ENCODE assay signal across 14 cellular contexts in genomic region chr14:24079521-24080141, GRCh38. TPM values are rescaled to one million over a fixed set of nuclear protein-coding genes. Genes with fewer than 3 reads are reported as not detected.
A peak's percentile ranks its signal among the peaks of the same experiment; 100 is the strongest.
DNase-seq lines count a peak whose midpoint lies in the region; ATAC-seq and TF ChIP-seq lines count a peak whose summit lies in the region.
"Had no signal": no experiment of that assay in that cellular context is flagged by ENCODE, and none has a peak within 500 bp of the region (broad histone marks: within the 10 kb centered on the region; RNA-seq: fewer than 3 reads in every experiment).

No MANE protein-coding gene starts in this region.

- H3K36me3 Mint-ChIP-seq in activated CD4-positive, alpha-beta T cell treated with anti-CD3 and anti-CD28 coated beads for 36 hours (ENCODE audit: low read depth), result no peaks in the 10 kb centered on the region
- H3K36me3 Mint-ChIP-seq: activated CD8-positive, alpha-beta memory T cell treated with anti-CD3 and anti-CD28 coated beads, Interleukin-2, amount 10 ng/mL, durations not matched to agents 7 days and 5 days had no signal

- no peaks in the 10 kb centered on the region for H3K9me3 Mint-ChIP-seq in activated CD4-positive, alpha-beta T cell treated with anti-CD3 and anti-CD28 coated beads for 36 hours (ENCODE audit: low read depth)

- H3K36me3 ChIP-seq in testis (ENCODE audit: low read depth, missing control alignments), result no peaks in the 10 kb centered on the region
- H3K36me3 ChIP-seq: uterus had no signal

- no peak for DNase-seq in activated CD4-positive, alpha-beta T cell treated with anti-CD3 and anti-CD28 coated beads for 36 hours
- DNase-seq in activated CD4-positive, alpha-beta T cell treated with anti-CD3 and anti-CD28 coated beads for 48 hours, result no peak
- peak; percentile 100 for DNase-seq in NCI-H524 (lab: John Stamatoyannopoulos, UW)
- peak in 5 of 10 donors; percentile 20 to 83 (median 49) for DNase-seq in dorsolateral prefrontal cortex
- DNase-seq in testis, result no peak
- DNase-seq: activated CD8-positive, alpha-beta memory T cell treated with anti-CD3 and anti-CD28 coated beads, Interleukin-2, amount 10 ng/mL, durations not matched to agents 7 days and 5 days; left colon; Right ventricle myocardium superior; uterus had no signal

- H3K4me3 ChIP-seq in dorsolateral prefrontal cortex, result no peak overlapping the region
- no peak overlapping the region for H3K4me3 ChIP-seq in testis
- H3K4me3 ChIP-seq: body of pancreas, uterus had no signal

- peaks cover 20% of the 10 kb centered on the region for H3K4me1 Mint-ChIP-seq in activated CD4-positive, alpha-beta T cell treated with anti-CD3 and anti-CD28 coated beads for 36 hours

- H3K4me3 Mint-ChIP-seq in activated CD4-positive, alpha-beta T cell treated with anti-CD3 and anti-CD28 coated beads for 36 hours, result peak overlapping the region; percentile 68

- CTCF ChIA-PET in activated CD4-positive, alpha-beta T cell treated with anti-CD3 and anti-CD28 coated beads for 36 hours (lab: Charles Lee), result interaction anchor here (0.6 to 4.2 kb wide), 7 partner anchors 13 to 162 kb away, joined by 3 to 83 read pairs (median 5); partner anchors contain the start of gene PCK2

- no peaks in the 10 kb centered on the region for H3K27me3 Mint-ChIP-seq in activated CD4-positive, alpha-beta T cell treated with anti-CD3 and anti-CD28 coated beads for 36 hours
- H3K27me3 Mint-ChIP-seq: activated CD8-positive, alpha-beta memory T cell treated with anti-CD3 and anti-CD28 coated beads, Interleukin-2, amount 10 ng/mL, durations not matched to agents 7 days and 5 days had no signal

- TF ChIP-seq POLR2A in testis (IDR thresholded peaks at IDR 0.05), result no peak

- POLR2A ChIA-PET in activated CD4-positive, alpha-beta T cell treated with anti-CD3 and anti-CD28 coated beads for 36 hours (lab: Charles Lee), result interaction anchor here (0.6 to 2.3 kb wide), 3 partner anchors 8 to 21 kb away, joined by 3 to 12 read pairs (median 8); partner anchors contain the start of genes CPNE6 and PCK2

- 89% methylated on average over 8 of the region's 8 CpGs for WGBS in testis, 2 donors

- no peak for TF ChIP-seq CTCF in dorsolateral prefrontal cortex (IDR thresholded peaks at IDR 0.05 in 54 of 56, conservative IDR thresholded peaks at IDR 0.05 in 2 of 56; ENCODE audit: low read depth in 1 of 56, partially characterized antibody in 56 of 56)
- no peak for TF ChIP-seq CTCF in testis (IDR thresholded peaks at IDR 0.05)

- peak overlapping the region; percentile 12 for H3K27ac Mint-ChIP-seq in activated CD4-positive, alpha-beta T cell treated with anti-CD3 and anti-CD28 coated beads for 36 hours
- H3K27ac Mint-ChIP-seq: activated CD8-positive, alpha-beta memory T cell treated with anti-CD3 and anti-CD28 coated beads, Interleukin-2, amount 10 ng/mL, durations not matched to agents 7 days and 5 days had no signal

- intact Hi-C loops in activated CD4-positive, alpha-beta T cell treated with anti-CD3 and anti-CD28 coated beads for 36 hours (cut with DNase I, micrococcal nuclease), result no loop called here
- intact Hi-C loops in dorsolateral prefrontal cortex (cut with DNase I), result no loop called here
- intact Hi-C loops in testis (cut with DNase I; ENCODE audit: low total_unique reads), result no loop called here

- ATAC-seq in activated CD4-positive, alpha-beta T cell treated with anti-CD3 and anti-CD28 coated beads for 36 hours, result no peak
- no peak for ATAC-seq in GM21723 (IDR thresholded peaks at IDR 0.05; ENCODE audit: unreplicated experiment)
- ATAC-seq in GM18907 (IDR thresholded peaks at IDR 0.05; ENCODE audit: unreplicated experiment), result no peak
- ATAC-seq: activated CD8-positive, alpha-beta memory T cell treated with anti-CD3 and anti-CD28 coated beads, Interleukin-2, amount 10 ng/mL, durations not matched to agents 7 days and 5 days; body of pancreas; left colon had no signal

- H3K27ac ChIP-seq in dorsolateral prefrontal cortex, result peak overlapping the region in 46 of 59 donors; percentile 6 to 97 (median 78)
- peak overlapping the region; percentile 30 for H3K27ac ChIP-seq in temporal lobe (ENCODE audit: low read depth, low read length)
- no peak overlapping the region for H3K27ac ChIP-seq in testis
- H3K27ac ChIP-seq: uterus had no signal

- H3K9me3 ChIP-seq in testis, result no peaks in the 10 kb centered on the region
- H3K9me3 ChIP-seq: body of pancreas, uterus had no signal

- H3K27me3 ChIP-seq in dorsolateral prefrontal cortex, result no peaks in the 10 kb centered on the region
- H3K27me3 ChIP-seq in testis, result no peaks in the 10 kb centered on the region
- H3K27me3 ChIP-seq: body of pancreas, uterus had no signal

- peaks cover 4% of the 10 kb centered on the region for H3K4me1 ChIP-seq in testis
- H3K4me1 ChIP-seq: uterus had no signal

RNA-seq across cellular contexts. Expression of gene CPNE6, which starts 8.3 kb away (rescaled TPM):
- not detected for total RNA-seq in activated CD4-positive, alpha-beta T cell treated with anti-CD3 and anti-CD28 coated beads for 36 hours
- total RNA-seq in dorsolateral prefrontal cortex (100 to 1,000 TPM in 5 of 120 experiments, 10 to 100 TPM in 115; 35.8 to 117 (median 63.9) TPM), temporal lobe (46.2 TPM), testis (under 1 TPM; 0.12 to 0.71 TPM)
- 5.7 TPM for polyA plus RNA-seq in testis (ENCODE audit: insufficient read depth, low read depth, low replicate concordance)
- total RNA-seq: body of pancreas, pulmonary artery endothelial cell, Right ventricle myocardium superior had no signal

RNA-seq across cellular contexts. Expression of gene PCK2, which starts 14.5 kb away (rescaled TPM):
- 100 to 1,000 TPM; 101 to 115 TPM for total RNA-seq in activated CD4-positive, alpha-beta T cell treated with anti-CD3 and anti-CD28 coated beads for 36 hours
- 10 to 100 TPM in 7 of 120 experiments, 1 to 10 TPM in 113; 2.6 to 11.6 (median 6.5) TPM for total RNA-seq in dorsolateral prefrontal cortex
- 0.49 TPM for total RNA-seq in temporal lobe
- total RNA-seq in testis, result 10 to 100 TPM; 20.7 to 30.6 TPM
- polyA plus RNA-seq in testis (ENCODE audit: insufficient read depth, low read depth, low replicate concordance), result 43.6 TPM

RNA-seq across cellular contexts. Expression of gene CARMIL3, which starts 27.8 kb away (rescaled TPM):
- total RNA-seq in activated CD4-positive, alpha-beta T cell treated with anti-CD3 and anti-CD28 coated beads for 36 hours, result under 1 TPM; 0.74 to 0.91 TPM
- total RNA-seq in dorsolateral prefrontal cortex (10 to 100 TPM in 74 of 120 experiments, 1 to 10 TPM in 46; 6.6 to 22.8 (median 11.2) TPM), temporal lobe (20.4 TPM), testis (1 to 10 TPM; 7.7 to 8.6 TPM)
- 6.8 TPM for polyA plus RNA-seq in testis (ENCODE audit: insufficient read depth, low read depth, low replicate concordance)

RNA-seq across cellular contexts. Expression of gene DCAF11, which starts 34.9 kb away (rescaled TPM):
- 10 to 100 TPM; 74.0 to 86.2 TPM for total RNA-seq in activated CD4-positive, alpha-beta T cell treated with anti-CD3 and anti-CD28 coated beads for 36 hours
- total RNA-seq in dorsolateral prefrontal cortex (100 to 1,000 TPM in 3 of 120 experiments, 10 to 100 TPM in 117; 58.6 to 104 (median 77.7) TPM), temporal lobe (49.2 TPM), testis (10 to 100 TPM; 67.6 to 68.0 TPM)
- polyA plus RNA-seq in testis (ENCODE audit: insufficient read depth, low read depth, low replicate concordance), result 77.4 TPM

RNA-seq across cellular contexts. Expression of gene NRL, which starts 35.1 kb away (rescaled TPM):
- total RNA-seq in activated CD4-positive, alpha-beta T cell treated with anti-CD3 and anti-CD28 coated beads for 36 hours, result 1 to 10 TPM; 1.5 to 1.6 TPM
- total RNA-seq in dorsolateral prefrontal cortex (1 to 10 TPM; 1.7 to 6.4 (median 3.6) TPM), temporal lobe (1.2 TPM), testis (1 to 10 TPM; 6.6 to 8.3 TPM)
- 8.2 TPM for polyA plus RNA-seq in testis (ENCODE audit: insufficient read depth, low read depth, low replicate concordance)

Comparison
In these comparisons a context has a peak if more than half of its experiments do, and no peak if none do; other contexts are left out.
1. DNase-seq: peak in NCI-H524 (2 of 2); none in activated CD4-positive, alpha-beta T cell treated with anti-CD3 and anti-CD28 coated beads for 36 hours (single experiment), activated CD4-positive, alpha-beta T cell treated with anti-CD3 and anti-CD28 coated beads for 48 hours (single experiment) and testis (single experiment).
2. H3K27ac ChIP-seq: peak in dorsolateral prefrontal cortex (46 of 59) and temporal lobe (single experiment); none in testis (0 of 2).
3. RNA of gene CPNE6, which starts 8.3 kb away (total RNA-seq): 35.8 to 117 TPM in dorsolateral prefrontal cortex and 46.2 TPM in temporal lobe (single experiment); 0.12 to 0.71 TPM in testis and not detected in activated CD4-positive, alpha-beta T cell treated with anti-CD3 and anti-CD28 coated beads for 36 hours; every median in the first group is over 10 times any median in the second.